ENCODE assay signal across 17 cellular contexts in genomic region chr11:102798012-102798746, GRCh38. TPM values are rescaled to one million over a fixed set of nuclear protein-coding genes. Genes with fewer than 3 reads are reported as not detected.
DNase-seq lines count a peak whose midpoint lies in the region; ATAC-seq and TF ChIP-seq lines count a peak whose summit lies in the region.
"Had no signal": no experiment of that assay in that cellular context is flagged by ENCODE, and none has a peak within 500 bp of the region (broad histone marks: within the 10 kb centered on the region; RNA-seq: fewer than 3 reads in every experiment).

MMP1 (minus strand) TSS chr11:102798160; CDS start chr11:102798092, 68 bp downstream.

- H3K4me3 ChIP-seq in epithelial cell of esophagus (ENCODE audit: low read length) (no peak within 1 kb of the TSS), mucosa of descending colon (no peak within 1 kb of the TSS)
- H3K4me3 ChIP-seq: SJCRH30 had no signal

- TF ChIP-seq CTCF in epithelial cell of esophagus (IDR thresholded peaks at IDR 0.05; ENCODE audit: insufficient read depth, low read depth, low read length, missing control alignments) (no peak), mucosa of descending colon (IDR thresholded peaks at IDR 0.05) (no peak), GM20000 (IDR thresholded peaks at IDR 0.05; ENCODE audit: extremely low read depth, missing control alignments) (no peak)

- DNase-seq in COLO829 (ENCODE audit: low spot score) (peak; percentile 75), NCI-H460 (ENCODE audit: extremely low read depth, low read depth) (no peak), epithelial cell of esophagus (ENCODE audit: low read depth) (peak; percentile 94), mucosa of descending colon (no peak), GM20000 (ENCODE audit: low spot score) (no peak)
- no peak for DNase-seq in activated T-cell treated with anti-CD3 and anti-CD28 coated beads, Interleukin-2, amount 50 U/mL, for 4 hours
- no peak for DNase-seq in stimulated activated naive CD4-positive, alpha-beta T cell (lab: John Stamatoyannopoulos, UW)
- DNase-seq: activated CD8-positive, alpha-beta memory T cell treated with anti-CD3 and anti-CD28 coated beads, Interleukin-2, amount 50 U/mL, for 48 hours; activated naive CD8-positive, alpha-beta T cell treated with anti-CD3 and anti-CD28 coated beads, Interleukin-2, amount 50 U/mL, for 24 hours; CD4-positive, alpha-beta memory T cell; GOT3; midbrain; NCI-H526; SJCRH30 had no signal

- H3K36me3 Mint-ChIP-seq in activated T-cell treated with anti-CD3 and anti-CD28 coated beads, Interleukin-2, amount 50 U/mL, for 4 hours (ENCODE audit: insufficient read depth) = no peaks in the 10 kb centered on the region
- H3K36me3 Mint-ChIP-seq: CD4-positive, alpha-beta memory T cell; IgD-negative memory B cell had no signal

- H3K9me3 Mint-ChIP-seq in activated T-cell treated with anti-CD3 and anti-CD28 coated beads, Interleukin-2, amount 50 U/mL, for 4 hours = no peaks in the 10 kb centered on the region
- H3K9me3 Mint-ChIP-seq: activated naive CD8-positive, alpha-beta T cell treated with anti-CD3 and anti-CD28 coated beads, Interleukin-2, amount 50 U/mL, for 24 hours; IgD-negative memory B cell had no signal

- peaks cover 4% of the 10 kb centered on the region for H3K27me3 Mint-ChIP-seq in activated T-cell treated with anti-CD3 and anti-CD28 coated beads, Interleukin-2, amount 50 U/mL, for 4 hours (ENCODE audit: low read depth)
- H3K27me3 Mint-ChIP-seq: activated naive CD8-positive, alpha-beta T cell treated with anti-CD3 and anti-CD28 coated beads, Interleukin-2, amount 50 U/mL, for 24 hours; progenitor cell of endocrine pancreas had no signal

- no peaks in the 10 kb centered on the region for H3K36me3 ChIP-seq in mucosa of descending colon (ENCODE audit: low read depth)
- H3K36me3 ChIP-seq: SJCRH30 had no signal

- H3K9me3 ChIP-seq in mucosa of descending colon = no peaks in the 10 kb centered on the region
- H3K9me3 ChIP-seq: SJCRH30 had no signal

- peaks cover 12% of the 10 kb centered on the region for H3K4me1 ChIP-seq in mucosa of descending colon (ENCODE audit: low read depth)
- H3K4me1 ChIP-seq: SJCRH30 had no signal

- H3K4me1 Mint-ChIP-seq in activated T-cell treated with anti-CD3 and anti-CD28 coated beads, Interleukin-2, amount 50 U/mL, for 4 hours (ENCODE audit: low read depth) = no peaks in the 10 kb centered on the region
- H3K4me1 Mint-ChIP-seq: activated naive CD8-positive, alpha-beta T cell treated with anti-CD3 and anti-CD28 coated beads, Interleukin-2, amount 50 U/mL, for 24 hours; CD4-positive, alpha-beta memory T cell; IgD-negative memory B cell had no signal

- no peak within 1 kb of the TSS for H3K4me3 Mint-ChIP-seq in activated T-cell treated with anti-CD3 and anti-CD28 coated beads, Interleukin-2, amount 50 U/mL, for 4 hours
- H3K4me3 Mint-ChIP-seq: activated naive CD8-positive, alpha-beta T cell treated with anti-CD3 and anti-CD28 coated beads, Interleukin-2, amount 50 U/mL, for 24 hours; CD4-positive, alpha-beta memory T cell; IgD-negative memory B cell had no signal

- ATAC-seq in mucosa of descending colon (peak; percentile 19), HG02798 (IDR thresholded peaks at IDR 0.05; ENCODE audit: poor library complexity, unreplicated experiment) (no peak)
- ATAC-seq in activated T-cell treated with anti-CD3 and anti-CD28 coated beads, Interleukin-2, amount 50 U/mL, for 4 hours = no peak
- ATAC-seq: activated naive CD8-positive, alpha-beta T cell treated with anti-CD3 and anti-CD28 coated beads, Interleukin-2, amount 50 U/mL, for 24 hours had no signal

- intact Hi-C loops in mucosa of descending colon (cut with DNase I, micrococcal nuclease) = no loop called here

RNA-seq across cellular contexts. Expression of gene MMP1, which starts in this region (rescaled TPM):
- total RNA-seq in NCI-H460 (2014; rRNA removed; shearing (Covaris generic)) = 23.3 and 25.2 TPM in 2 replicates
- polyA plus RNA-seq in NCI-H460 (2014; cell fraction: nucleus; rRNA removed) = 6.6 and 10.1 TPM in 2 replicates
- under 1 TPM; 0.20 to 0.67 (median 0.47) TPM for total RNA-seq in mucosa of descending colon
- not detected for total RNA-seq in activated T-cell treated with anti-CD3 and anti-CD28 coated beads, Interleukin-2, amount 50 U/mL, for 4 hours
- total RNA-seq: CD4-positive, alpha-beta memory T cell; SJCRH30 had no signal
- polyA plus RNA-seq: CD4-positive, alpha-beta memory T cell; IgD-negative memory B cell had no signal

Comparison
In these comparisons a context has a peak if more than half of its experiments do, and no peak if none do; other contexts are left out.
1. RNA of gene MMP1 (total RNA-seq): 23.3 to 25.2 TPM in NCI-H460; 0.20 to 0.67 TPM in mucosa of descending colon and not detected in activated T-cell treated with anti-CD3 and anti-CD28 coated beads, Interleukin-2, amount 50 U/mL, for 4 hours; every median in the first group is over 10 times any median in the second.
2. Peak in ATAC-seq in mucosa of descending colon; RNA of the gene not detected or under 1 TPM.
3. DNase-seq: peak in COLO829 (single experiment) and epithelial cell of esophagus (single experiment); none in NCI-H460 (single experiment), mucosa of descending colon (0 of 3), activated T-cell treated with anti-CD3 and anti-CD28 coated beads, Interleukin-2, amount 50 U/mL, for 4 hours (single experiment), stimulated activated naive CD4-positive, alpha-beta T cell (0 of 6) and GM20000 (single experiment).